In the genomic region with DNA sequence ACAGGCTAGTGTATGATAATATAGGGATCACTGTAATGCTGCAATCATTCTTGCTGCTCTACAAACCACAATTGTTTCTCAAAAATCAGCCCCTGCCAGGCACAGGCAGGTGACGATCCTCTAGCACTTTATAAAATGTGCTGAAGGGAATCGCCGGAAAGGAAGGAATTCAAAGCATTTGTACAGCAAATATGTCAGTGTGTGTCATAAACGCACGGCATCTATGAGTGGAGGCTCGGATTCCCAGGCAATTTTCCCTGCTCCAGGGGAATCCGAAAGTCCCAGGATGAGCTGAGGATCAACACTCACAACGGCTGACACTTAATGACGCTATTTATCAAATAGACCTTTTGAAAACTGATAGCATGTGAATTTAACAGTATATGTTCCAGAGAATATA, we compare ENCODE assay signal across 13 cellular contexts. TPM values are rescaled to one million over a fixed set of nuclear protein-coding genes. Genes with fewer than 3 reads are reported as not detected.
A peak's percentile ranks its signal among the peaks of the same experiment; 100 is the strongest.
DNase-seq lines count a peak whose midpoint lies in the region; ATAC-seq, FAIRE-seq and TF ChIP-seq lines count a peak whose summit lies in the region.
"Had no signal": no experiment of that assay in that cellular context is flagged by ENCODE, and none has a peak within 500 bp of the region (broad histone marks: within the 10 kb centered on the region; RNA-seq: fewer than 3 reads in every experiment).

No MANE protein-coding gene starts in this region.

- H3K4me1 ChIP-seq in adipocyte (ENCODE audit: control insufficient read depth, insufficient read depth, low read length) (no peaks in the 10 kb centered on the region), keratinocyte (ENCODE audit: control insufficient read depth, extremely low read depth, insufficient read depth, low read length) (no peaks in the 10 kb centered on the region)
- H3K4me1 ChIP-seq: pancreas, Peyer's patch had no signal

- peak overlapping the region; percentile 9 for H3K4me2 ChIP-seq in keratinocyte (ENCODE audit: control insufficient read depth, extremely low read depth, insufficient read depth, low read depth, low read length)

- no peaks in the 10 kb centered on the region for H3K9me1 ChIP-seq in keratinocyte (ENCODE audit: control insufficient read depth, extremely low read depth, insufficient read depth, low read length)

- no peak overlapping the region for H2AFZ ChIP-seq in keratinocyte (ENCODE audit: control insufficient read depth, low read length)

- peak; percentile 65 for FAIRE-seq in H54 (lab: Jason Lieb, UNC)
- no peak for FAIRE-seq in keratinocyte (lab: Jason Lieb, UNC)
- FAIRE-seq: pancreas had no signal

- TF ChIP-seq CTCF in keratinocyte (optimal IDR thresholded peaks at IDR 0.05 in 1 of 3, IDR thresholded peaks at IDR 0.05 in 1 of 3, conservative IDR thresholded peaks at IDR 0.05 in 1 of 3; ENCODE audit: extremely low read depth in 1 of 3, insufficient read depth in 2 of 3, low read length in 3 of 3), result no peak

- H3K27me3 ChIP-seq in adipocyte (replicated peaks; ENCODE audit: control insufficient read depth, insufficient read depth, low read length) (peaks cover 22% of the 10 kb centered on the region), keratinocyte (ENCODE audit: control insufficient read depth, extremely low read depth, insufficient read depth, low read length) (peaks cover 20% of the 10 kb centered on the region)
- H3K27me3 ChIP-seq: Peyer's patch had no signal

- no peak for ATAC-seq in HG03097 (IDR thresholded peaks at IDR 0.05; ENCODE audit: low FRiP score, unreplicated experiment)
- ATAC-seq: pancreas had no signal

- no peaks in the 10 kb centered on the region for H4K20me1 ChIP-seq in keratinocyte (ENCODE audit: control insufficient read depth, extremely low read depth, insufficient read depth, low read length)

- TF ChIP-seq POLR2A in H54 (IDR thresholded peaks at IDR 0.05; ENCODE audit: low read depth, low read length), result no peak

- H3K79me2 ChIP-seq in keratinocyte (ENCODE audit: control insufficient read depth, insufficient read depth, low read length), result no peaks in the 10 kb centered on the region

- H3K9ac ChIP-seq in adipocyte (ENCODE audit: low read length), result no peak overlapping the region
- H3K9ac ChIP-seq in keratinocyte (ENCODE audit: control insufficient read depth, extremely low read depth, insufficient read depth, low read length), result no peak overlapping the region

- peak; percentile 44 for DNase-seq in A172 (ENCODE audit: low spot score)
- DNase-seq in H54 (ENCODE audit: insufficient read length, low spot score), result peak; percentile 23
- peak; percentile 6 for DNase-seq in adipocyte (ENCODE audit: low read depth)
- DNase-seq in keratinocyte (ENCODE audit: low read depth, low spot score), result no peak
- DNase-seq in central memory CD4-positive, alpha-beta T cell, result no peak
- DNase-seq in activated effector memory CD4-positive, alpha-beta T cell treated with anti-CD3 and anti-CD28 coated beads, Interleukin-2, amount 50 U/mL, for 16 hours, result no peak
- no peak for DNase-seq in cerebellar cortex (ENCODE audit: low spot score)
- DNase-seq: activated CD4-positive, alpha-beta T cell treated with anti-CD3 and anti-CD28 coated beads, Interleukin-2, amount 10 ng/mL, durations not matched to agents 7 days and 5 days; mesenchymal stem cell; pancreas; Peyer's patch had no signal

- no peak overlapping the region for H3K27ac ChIP-seq in keratinocyte (ENCODE audit: control insufficient read depth, insufficient read depth, low read length)
- H3K27ac ChIP-seq: epithelial cell of prostate, pancreas, Peyer's patch had no signal

- dilution Hi-C loops in keratinocyte (cut with MboI; ENCODE audit: extremely low pct_ligation_motif_present, low sequenced_read_pairs), result no loop called here

- H3K36me3 ChIP-seq in adipocyte (ENCODE audit: control insufficient read depth, insufficient read depth, low read length, severe bottlenecking) (no peaks in the 10 kb centered on the region), keratinocyte (ENCODE audit: control insufficient read depth in 2 of 2, extremely low read depth in 1 of 2, insufficient read depth in 2 of 2, low read length in 2 of 2) (no peaks in the 10 kb centered on the region)
- H3K36me3 ChIP-seq: pancreas, Peyer's patch had no signal

- H3K4me3 ChIP-seq in adipocyte (ENCODE audit: low read length), result no peak overlapping the region
- no peak overlapping the region for H3K4me3 ChIP-seq in keratinocyte (ENCODE audit: control insufficient read depth in 2 of 3, extremely low read depth in 1 of 3, insufficient read depth in 2 of 3, low read depth in 1 of 3, low read length in 3 of 3)
- H3K4me3 ChIP-seq: pancreas, Peyer's patch had no signal

- no peaks in the 10 kb centered on the region for H3K9me3 ChIP-seq in adipocyte (ENCODE audit: control insufficient read depth, low read length)
- H3K9me3 ChIP-seq in keratinocyte (ENCODE audit: control insufficient read depth, low read depth, low read length), result no peaks in the 10 kb centered on the region
- H3K9me3 ChIP-seq: pancreas, Peyer's patch had no signal

RNA-seq across cellular contexts. Expression of a gene that starts 1.5 kb away (rescaled TPM):
- total RNA-seq in A172 (2014; rRNA removed; shearing (Covaris generic)), result 0.55 and 1.6 TPM in 2 replicates
- polyA plus RNA-seq in keratinocyte, result 0.22 to 0.97 TPM (median 0.57 TPM) in 3 replicates
- 0.32 TPM for polyA plus RNA-seq in keratinocyte (2011; ENCODE audit: low read depth)
- 1.0 and 1.8 TPM in 2 replicates for polyA plus RNA-seq in keratinocyte (2011; cell fraction: cytosol; rRNA removed)
- 2.0 and 2.7 TPM in 2 replicates for polyA plus RNA-seq in keratinocyte (2011; cell fraction: nucleus; rRNA removed)
- polyA plus RNA-seq in keratinocyte (2012; ENCODE audit: low replicate concordance), result 0.54 and 0.78 TPM in 2 replicates
- polyA minus RNA-seq in keratinocyte, result 0.75 to 1.6 TPM (median 1.2 TPM) in 3 replicates
- 2.1 TPM for polyA minus RNA-seq in keratinocyte (2011; cell fraction: cytosol; rRNA and poly(A)+ RNA removed)
- polyA minus RNA-seq in keratinocyte (2011; cell fraction: nucleus; rRNA and poly(A)+ RNA removed), result 2.5 and 7.2 TPM in 2 replicates

Comparison
In these comparisons a context has a peak if more than half of its experiments do, and no peak if none do; other contexts are left out.
1. DNase-seq: peak in A172 (single experiment), H54 (single experiment) and adipocyte (single experiment); none in keratinocyte (single experiment), central memory CD4-positive, alpha-beta T cell (single experiment), activated effector memory CD4-positive, alpha-beta T cell treated with anti-CD3 and anti-CD28 coated beads, Interleukin-2, amount 50 U/mL, for 16 hours (single experiment) and cerebellar cortex (single experiment).